16 cellular contexts compared by ENCODE assay signal in the genomic region with DNA sequence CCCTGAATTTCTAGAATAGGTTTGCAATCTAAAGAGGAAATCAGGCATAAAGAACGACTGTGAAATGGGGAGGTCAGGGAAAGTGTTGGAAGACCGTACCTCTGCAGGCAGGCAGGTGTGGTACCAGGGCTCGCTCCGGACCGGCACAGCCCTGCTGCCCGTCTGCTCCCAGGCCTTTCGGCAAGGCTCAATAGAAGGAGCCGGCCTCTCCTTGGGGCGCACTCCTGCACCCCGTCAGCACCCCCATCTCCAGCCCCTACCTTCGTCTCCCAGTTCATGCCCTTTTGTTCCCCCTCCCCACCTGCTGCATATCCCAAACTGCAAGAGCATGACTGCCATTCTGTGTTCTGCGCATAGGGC.
DNase-seq lines count a peak whose midpoint lies in the region; ATAC-seq and TF ChIP-seq lines count a peak whose summit lies in the region.
"Had no signal": no experiment of that assay in that cellular context is flagged by ENCODE, and none has a peak within 500 bp of the region (broad histone marks: within the 10 kb centered on the region; RNA-seq: fewer than 3 reads in every experiment).

No MANE protein-coding gene starts in this region.

- POLR2A ChIA-PET in CD8-positive, alpha-beta T cell (lab: Charles Lee), result interaction anchor here (0.6 kb wide), 1 partner anchor 253 kb away, joined by 3 read pairs; no protein-coding TSS in a partner anchor

- CTCF ChIA-PET in CD8-positive, alpha-beta T cell (lab: Charles Lee), result no interaction called here

- H3K27me3 ChIP-seq in spleen (replicated peaks in 1 of 7), result peaks cover 0 to 12% (median 0%) of the 10 kb centered on the region in 7 donors
- no peaks in the 10 kb centered on the region for H3K27me3 ChIP-seq in CD8-positive, alpha-beta T cell (ENCODE audit: insufficient read depth, low read length)

- H3K4me3 ChIP-seq in coronary artery (no peak overlapping the region), spleen (no peak overlapping the region)
- no peak overlapping the region for H3K4me3 ChIP-seq in CD8-positive, alpha-beta T cell (ENCODE audit: low read depth, low read length)
- H3K4me3 ChIP-seq: GM23248 had no signal

- intact Hi-C loops in spleen (cut with DNase I; ENCODE audit: low total_unique reads), result no loop called here
- intact Hi-C loops in CD8-positive, alpha-beta T cell (cut with DNase I, micrococcal nuclease), result no loop called here

- H3K9me3 Mint-ChIP-seq in CD8-positive, alpha-beta T cell, result peaks cover 2% of the 10 kb centered on the region

- H3K4me1 Mint-ChIP-seq in CD8-positive, alpha-beta T cell (ENCODE audit: low read depth), result no peaks in the 10 kb centered on the region
- H3K4me1 Mint-ChIP-seq: CD4-positive, CD25-positive, alpha-beta regulatory T cell had no signal

- DNase-seq in coronary artery (ENCODE audit: low spot score), result peak; percentile 35
- DNase-seq in left lobe of liver (ENCODE audit: low spot score), result peak; percentile 24
- peak; percentile 53 for DNase-seq in spleen
- no peak for DNase-seq in NCI-H2081 (lab: John Stamatoyannopoulos, UW)
- DNase-seq in KG1 (lab: John Stamatoyannopoulos, UW), result no peak
- no peak for DNase-seq in activated T-cell treated with anti-CD3 and anti-CD28 coated beads for 4 hours
- no peak for DNase-seq in CD8-positive, alpha-beta T cell
- DNase-seq: ACHN; BE2C; C1 segment of cervical spinal cord; Caco-2; CD4-positive, CD25-positive, alpha-beta regulatory T cell; GM23248; HFFc6; IMR-90 had no signal

- H3K27ac ChIP-seq in coronary artery (no peak overlapping the region), spleen (no peak overlapping the region)
- H3K27ac ChIP-seq in CD8-positive, alpha-beta T cell (ENCODE audit: low read depth, low read length), result no peak overlapping the region
- H3K27ac ChIP-seq: GM23248 had no signal

- H3K9me3 ChIP-seq in spleen, result peaks cover 0 to 17% (median 6%) of the 10 kb centered on the region in 8 donors
- H3K9me3 ChIP-seq in CD8-positive, alpha-beta T cell (ENCODE audit: low read length), result no peaks in the 10 kb centered on the region
- H3K9me3 ChIP-seq: BE2C, Caco-2 had no signal

- no peak for TF ChIP-seq POLR2A in spleen (IDR thresholded peaks at IDR 0.05)

- no peaks in the 10 kb centered on the region for H3K36me3 ChIP-seq in spleen
- H3K36me3 ChIP-seq in CD8-positive, alpha-beta T cell (ENCODE audit: insufficient read depth, low read length), result no peaks in the 10 kb centered on the region
- H3K36me3 ChIP-seq: BE2C had no signal

- H3K4me3 Mint-ChIP-seq in CD8-positive, alpha-beta T cell, result no peak overlapping the region
- H3K4me3 Mint-ChIP-seq: CD4-positive, CD25-positive, alpha-beta regulatory T cell; HFFc6 had no signal

- WGBS in spleen, 5 donors, result 84 to 91% (median 89%) methylated on average over 12 of the region's 12 CpGs

- no peaks in the 10 kb centered on the region for H3K36me3 Mint-ChIP-seq in CD8-positive, alpha-beta T cell
- H3K36me3 Mint-ChIP-seq: CD4-positive, CD25-positive, alpha-beta regulatory T cell had no signal

- ATAC-seq in left lobe of liver, result no peak
- ATAC-seq in CD8-positive, alpha-beta T cell, result no peak
- ATAC-seq: HCT116 had no signal

- TF ChIP-seq CTCF in coronary artery (IDR thresholded peaks at IDR 0.05), result no peak
- TF ChIP-seq CTCF in spleen (IDR thresholded peaks at IDR 0.05 in 8 of 11, conservative IDR thresholded peaks at IDR 0.05 in 3 of 11), result no peak
- no peak for TF ChIP-seq CTCF in CD8-positive, alpha-beta T cell (IDR thresholded peaks at IDR 0.05)

- peaks cover 6% of the 10 kb centered on the region for H3K27me3 Mint-ChIP-seq in CD8-positive, alpha-beta T cell (ENCODE audit: low read depth)
- H3K27me3 Mint-ChIP-seq: CD4-positive, CD25-positive, alpha-beta regulatory T cell had no signal

- no peaks in the 10 kb centered on the region for H3K4me1 ChIP-seq in spleen
- H3K4me1 ChIP-seq in CD8-positive, alpha-beta T cell (ENCODE audit: insufficient read depth, low read length), result no peaks in the 10 kb centered on the region
- H3K4me1 ChIP-seq: BE2C, Caco-2 had no signal

- H3K27ac Mint-ChIP-seq in CD8-positive, alpha-beta T cell, result no peak overlapping the region
- H3K27ac Mint-ChIP-seq: CD4-positive, CD25-positive, alpha-beta regulatory T cell; HFFc6 had no signal

Comparison
In these comparisons a context has a peak if more than half of its experiments do, and no peak if none do; other contexts are left out.
1. DNase-seq: peak in coronary artery (single experiment), left lobe of liver (single experiment) and spleen (single experiment); none in NCI-H2081 (0 of 2), KG1 (single experiment), activated T-cell treated with anti-CD3 and anti-CD28 coated beads for 4 hours (single experiment) and CD8-positive, alpha-beta T cell (0 of 7).